Comparison of ENCODE assay signal across 1 cellular context in genomic region chr1:78003882-78004718, GRCh38.
TF ChIP-seq lines count a peak whose summit lies in the region.

No MANE protein-coding gene starts in this region.

TF ChIP-seq in A549, 52 proteins besides CTCF, POLR2A, EP300 and RAD21 (continued from another document):
- TF ChIP-seq REST (IDR thresholded peaks at IDR 0.05) (no peak; the same call in 1 of the 2 replicates), NPAS2 (CRISPR knock-in tag; IDR thresholded peaks at IDR 0.05; ENCODE audit: borderline replicate concordance) (no peak), RARB (CRISPR knock-in tag; IDR thresholded peaks at IDR 0.05) (peak; percentile 100), FOSB (CRISPR knock-in tag; IDR thresholded peaks at IDR 0.05) (peak; percentile 100), HMGXB4 (CRISPR knock-in tag; IDR thresholded peaks at IDR 0.05; ENCODE audit: borderline replicate concordance) (peak; percentile 99), BCL3 (IDR thresholded peaks at IDR 0.05) (peak; percentile 98), HOXB5 (CRISPR knock-in tag; IDR thresholded peaks at IDR 0.05) (peak; percentile 96; the same call in 1 of the 2 replicates), ATOH8 (CRISPR knock-in tag; IDR thresholded peaks at IDR 0.05; ENCODE audit: low read depth) (peak; percentile 93), CEBPB (IDR thresholded peaks at IDR 0.05) (peak in 1 of 2 experiments; percentile 8; a peak in 1 of 4 replicates), E2F6 (IDR thresholded peaks at IDR 0.05; ENCODE audit: borderline replicate concordance, low read depth) (peak; percentile 46; the same call in 1 of the 2 replicates), BHLHE40 (IDR thresholded peaks at IDR 0.05; ENCODE audit: low read depth, low read length) (no peak), POLR2AphosphoS2 (conservative IDR thresholded peaks at IDR 0.05; ENCODE audit: low read length) (no peak), TP53 (CRISPR knock-in tag; IDR thresholded peaks at IDR 0.05) (peak; percentile 99), GATA3 (IDR thresholded peaks at IDR 0.05; ENCODE audit: borderline replicate concordance) (peak; percentile 37; the same call in 1 of the 2 replicates), CHD2 (IDR thresholded peaks at IDR 0.05; ENCODE audit: low read length, partially characterized antibody) (peak; percentile 6), ZSCAN20 (CRISPR knock-in tag; IDR thresholded peaks at IDR 0.05) (peak; percentile 77; the same call in 1 of the 2 replicates), HOXA7 (CRISPR knock-in tag; IDR thresholded peaks at IDR 0.05) (peak; percentile 100), FOSL2 (IDR thresholded peaks at IDR 0.05) (no peak), FOSL2 (CRISPR knock-in tag; IDR thresholded peaks at IDR 0.05) (peak; percentile 81), CBX8 (IDR thresholded peaks at IDR 0.05) (no peak), JUN (IDR thresholded peaks at IDR 0.05) (peak; percentile 60 to 97; a peak in 4 of 5 replicates), TFCP2L1 (CRISPR knock-in tag; IDR thresholded peaks at IDR 0.05) (peak; percentile 100)
